In genomic region chr5:31854181-31854624, GRCh38 we compare ENCODE assay signal across 8 cellular contexts.
A peak's percentile ranks its signal among the peaks of the same experiment; 100 is the strongest.
DNase-seq lines count a peak whose midpoint lies in the region; ATAC-seq and TF ChIP-seq lines count a peak whose summit lies in the region.

No MANE protein-coding gene starts in this region.

- TF ChIP-seq CTCF in AG04449 (IDR thresholded peaks at IDR 0.05; ENCODE audit: insufficient read depth, low read length, missing control alignments), result no peak
- no peak for TF ChIP-seq CTCF in right lobe of liver (IDR thresholded peaks at IDR 0.05)
- TF ChIP-seq CTCF in tibial artery (IDR thresholded peaks at IDR 0.05), result no peak

- H3K36me3 ChIP-seq in right lobe of liver (no peaks in the 10 kb centered on the region), tibial artery (no peaks in the 10 kb centered on the region)

- CTCF ChIA-PET in AG04449 (lab: Yijun Ruan, JAX), result interaction anchor here (0.8 kb wide), 1 partner anchor 30 kb away, joined by 4 read pairs; no protein-coding TSS in a partner anchor

- 2% methylated on average over 8 of the region's 16 CpGs for WGBS in right lobe of liver (ENCODE audit: insufficient coverage, low coverage, low lambda C conversion rate, missing lambda C conversion rate)

- H3K9me3 ChIP-seq in right lobe of liver, result no peaks in the 10 kb centered on the region
- H3K9me3 ChIP-seq in tibial artery, result peaks cover 0 to 9% (median 8%) of the 10 kb centered on the region in 3 donors

- intact Hi-C loops in right lobe of liver (cut with DNase I) (no loop called here), tibial artery (cut with DNase I; ENCODE audit: low total_unique reads) (no loop called here)

- H3K27me3 ChIP-seq in right lobe of liver (peaks cover 0 to 7% of the 10 kb centered on the region in 2 donors), tibial artery (no peaks in the 10 kb centered on the region)

- no peak overlapping the region for H3K27ac ChIP-seq in right lobe of liver
- peak overlapping the region in 1 of 2 donors; percentile 43 for H3K27ac ChIP-seq in tibial artery

- ATAC-seq in right lobe of liver, result peak; percentile 35 to 58 (median 42)

- DNase-seq in AG04449 (ENCODE audit: low read depth, low spot score) (no peak), M059J (ENCODE audit: low read depth) (peak; percentile 91), dermis blood vessel endothelial cell (peak; percentile 61), right lobe of liver (peak in 1 of 3 donors; percentile 22), tibial artery (peak in 1 of 2 donors; percentile 28), DMS53 treated with DMSO at 0.1 percent for 48 hours (lab: John Stamatoyannopoulos, UW; ENCODE audit: unreplicated experiment) (no peak), COLO668 (lab: John Stamatoyannopoulos, UW; ENCODE audit: unreplicated experiment) (no peak)
- no peak for DNase-seq in effector CD4-positive, alpha-beta T cell

- POLR2A ChIA-PET in AG04449 (lab: Yijun Ruan, JAX), result no interaction called here

- no peak for TF ChIP-seq POLR2A in right lobe of liver (IDR thresholded peaks at IDR 0.05)

- H3K4me3 ChIP-seq in AG04449 (ENCODE audit: low read depth, low read length) (peak overlapping the region; percentile 41), right lobe of liver (peak overlapping the region; percentile 34 to 50 (median 39)), tibial artery (peak overlapping the region; percentile 55 to 65)

- peaks cover 0 to 11% (median 0%) of the 10 kb centered on the region in 4 donors for H3K4me1 ChIP-seq in right lobe of liver
- H3K4me1 ChIP-seq in tibial artery, result peaks cover 0 to 22% (median 10%) of the 10 kb centered on the region in 4 donors

Comparison
In these comparisons a context has a peak if more than half of its experiments do, and no peak if none do; other contexts are left out.
1. DNase-seq: peak in M059J (single experiment) and dermis blood vessel endothelial cell (single experiment); none in AG04449 (single experiment), effector CD4-positive, alpha-beta T cell (single experiment), DMS53 treated with DMSO at 0.1 percent for 48 hours (single experiment) and COLO668 (single experiment).
2. Peak in every context shown above with its lines, with median percentiles within 50 percentile points of each other: H3K4me3 ChIP-seq.